ENCODE assay signal across 16 cellular contexts in the genomic region with DNA sequence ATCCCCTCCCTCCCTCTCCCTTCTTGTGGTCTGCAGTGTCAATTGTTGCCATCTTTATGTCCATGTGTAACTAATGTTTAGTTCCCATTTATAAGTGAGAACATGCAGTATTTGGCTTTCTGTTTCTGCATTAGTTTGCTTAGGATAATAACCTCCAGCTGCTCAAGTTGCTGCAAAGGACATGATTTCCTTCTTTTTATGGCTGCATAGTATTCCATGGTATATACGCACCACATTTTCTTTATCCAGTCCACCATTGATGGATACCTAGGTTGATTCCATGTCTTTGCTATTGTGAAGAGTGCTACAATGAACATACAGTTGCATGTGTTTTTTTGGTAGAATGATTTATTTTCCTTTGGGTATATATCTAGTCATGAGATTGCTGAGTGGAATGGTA. TPM values are rescaled to one million over a fixed set of nuclear protein-coding genes. Genes with fewer than 3 reads are reported as not detected.
A peak's percentile ranks its signal among the peaks of the same experiment; 100 is the strongest.
DNase-seq lines count a peak whose midpoint lies in the region; ATAC-seq lines count a peak whose summit lies in the region.
"Had no signal": no experiment of that assay in that cellular context is flagged by ENCODE, and none has a peak within 500 bp of the region (broad histone marks: within the 10 kb centered on the region; RNA-seq: fewer than 3 reads in every experiment).

No MANE protein-coding gene starts in this region.

- peak overlapping the region; percentile 99 for H3K27ac ChIP-seq in Karpas-422 (ENCODE audit: low read length)
- H3K27ac ChIP-seq: GM23248, HL-60 had no signal

- H3K4me3 Mint-ChIP-seq in central memory CD8-positive, alpha-beta T cell, result no peak overlapping the region
- peak overlapping the region; percentile 60 for H3K4me3 Mint-ChIP-seq in natural killer cell treated with Interleukin-12 subunit alpha and Interleukin-12 subunit beta and Interleukin-15 and Interleukin-18, amount 100 ng/mL, for 72 hours

- peak overlapping the region; percentile 42 for H3K27ac Mint-ChIP-seq in central memory CD8-positive, alpha-beta T cell (ENCODE audit: low read depth)
- peak overlapping the region; percentile 19 to 62 for H3K27ac Mint-ChIP-seq in natural killer cell treated with Interleukin-12 subunit alpha and Interleukin-12 subunit beta and Interleukin-15 and Interleukin-18, amount 100 ng/mL, for 72 hours

- no peaks in the 10 kb centered on the region for H3K36me3 Mint-ChIP-seq in central memory CD8-positive, alpha-beta T cell (ENCODE audit: insufficient read depth)
- peaks cover 5% of the 10 kb centered on the region for H3K36me3 Mint-ChIP-seq in natural killer cell treated with Interleukin-12 subunit alpha and Interleukin-12 subunit beta and Interleukin-15 and Interleukin-18, amount 100 ng/mL, for 72 hours
- H3K36me3 Mint-ChIP-seq: CD4-positive, CD25-positive, alpha-beta regulatory T cell had no signal

- H3K36me3 ChIP-seq in Karpas-422 (ENCODE audit: insufficient read depth, low read length), result no peaks in the 10 kb centered on the region
- H3K36me3 ChIP-seq: BE2C, HAP-1 had no signal

- H3K9me3 ChIP-seq in Karpas-422 (ENCODE audit: low read length), result no peaks in the 10 kb centered on the region
- H3K9me3 ChIP-seq: BE2C, Caco-2, HAP-1 had no signal

- H3K9ac ChIP-seq in Karpas-422 (ENCODE audit: low read length), result peak overlapping the region; percentile 70
- H3K9ac ChIP-seq: GM23248 had no signal

- no peaks in the 10 kb centered on the region for H3K27me3 Mint-ChIP-seq in central memory CD8-positive, alpha-beta T cell
- no peaks in the 10 kb centered on the region for H3K27me3 Mint-ChIP-seq in natural killer cell treated with Interleukin-12 subunit alpha and Interleukin-12 subunit beta and Interleukin-15 and Interleukin-18, amount 100 ng/mL, for 72 hours
- H3K27me3 Mint-ChIP-seq: CD4-positive, CD25-positive, alpha-beta regulatory T cell had no signal

- no peaks in the 10 kb centered on the region for H3K9me3 Mint-ChIP-seq in central memory CD8-positive, alpha-beta T cell
- H3K9me3 Mint-ChIP-seq in natural killer cell treated with Interleukin-12 subunit alpha and Interleukin-12 subunit beta and Interleukin-15 and Interleukin-18, amount 100 ng/mL, for 72 hours, result no peaks in the 10 kb centered on the region

- intact Hi-C loops in Right ventricle myocardium superior (cut with DNase I), result loop anchor here (5.0 kb wide), 1 partner anchor 69 kb away; no protein-coding TSS in a partner anchor

- peaks cover 88% of the 10 kb centered on the region for H3K4me1 ChIP-seq in Karpas-422 (ENCODE audit: low read length)
- H3K4me1 ChIP-seq: Caco-2, HAP-1 had no signal

- no peak for ATAC-seq in central memory CD8-positive, alpha-beta T cell (replicated peaks; ENCODE audit: extremely low read depth, poor library complexity, severe bottlenecking)
- no peak for ATAC-seq in natural killer cell treated with Interleukin-12 subunit alpha and Interleukin-12 subunit beta and Interleukin-15 and Interleukin-18, amount 100 ng/mL, for 72 hours
- ATAC-seq in HG02870 (IDR thresholded peaks at IDR 0.05; ENCODE audit: unreplicated experiment) (no peak), Right ventricle myocardium superior (ENCODE audit: poor library complexity) (no peak)

- H3K79me2 ChIP-seq in Karpas-422 (ENCODE audit: low read length), result no peaks in the 10 kb centered on the region

- no peak overlapping the region for H2AFZ ChIP-seq in Karpas-422 (ENCODE audit: low read length)
- H2AFZ ChIP-seq: GM23248 had no signal

- peak overlapping the region; percentile 39; the same call in 1 of the 2 replicates for H3K4me3 ChIP-seq in Karpas-422 (ENCODE audit: low read length)
- H3K4me3 ChIP-seq: GM23248, HAP-1 had no signal

- no peaks in the 10 kb centered on the region for H4K20me1 ChIP-seq in Karpas-422 (ENCODE audit: insufficient read depth, low read depth, low read length)

- peak overlapping the region; percentile 67 for H3K4me2 ChIP-seq in Karpas-422 (ENCODE audit: low read depth, low read length, poor library complexity, severe bottlenecking)

- peaks cover 18% of the 10 kb centered on the region for H3K4me1 Mint-ChIP-seq in central memory CD8-positive, alpha-beta T cell
- H3K4me1 Mint-ChIP-seq in natural killer cell treated with Interleukin-12 subunit alpha and Interleukin-12 subunit beta and Interleukin-15 and Interleukin-18, amount 100 ng/mL, for 72 hours (ENCODE audit: low read depth in 2 of 2), result peaks cover 18 to 20% of the 10 kb centered on the region in 2 donors

- no peaks in the 10 kb centered on the region for H3K27me3 ChIP-seq in Karpas-422 (ENCODE audit: low read length)
- H3K27me3 ChIP-seq: BE2C had no signal

- H3K9me2 ChIP-seq in Karpas-422 (replicated peaks; ENCODE audit: insufficient read depth, low read length), result no peaks in the 10 kb centered on the region

- peak; percentile 51 for DNase-seq in Karpas-422
- no peak for DNase-seq in central memory CD8-positive, alpha-beta T cell (ENCODE audit: low spot score in 2 of 2)
- no peak for DNase-seq in natural killer cell treated with Interleukin-12 subunit alpha and Interleukin-12 subunit beta and Interleukin-15 and Interleukin-18, amount 100 ng/mL, for 72 hours (ENCODE audit: low spot score)
- no peak for DNase-seq in activated T-cell treated with anti-CD3 and anti-CD28 coated beads, Interleukin-2, amount 50 U/mL, for 48 hours
- no peak for DNase-seq in RKO (ENCODE audit: low spot score)
- no peak for DNase-seq in Right ventricle myocardium superior
- DNase-seq: ACHN, BE2C, C1 segment of cervical spinal cord, Caco-2, GM23248 had no signal

RNA-seq across cellular contexts. Expression of gene CITED4, which starts 16.3 kb away (rescaled TPM):
- not detected in 2 replicates for total RNA-seq in Karpas-422 (2014; rRNA removed; shearing (Covaris generic); ENCODE audit: low replicate concordance)
- 1 to 10 TPM; 2.5 to 3.5 TPM for total RNA-seq in natural killer cell treated with Interleukin-12 subunit alpha and Interleukin-12 subunit beta and Interleukin-15 and Interleukin-18, amount 100 ng/mL, for 72 hours
- total RNA-seq in Right ventricle myocardium superior, result 43.6 TPM
- total RNA-seq: GM23248, HT1080 had no signal
